ENCODE assay signal across 1 cellular context in the genomic region with DNA sequence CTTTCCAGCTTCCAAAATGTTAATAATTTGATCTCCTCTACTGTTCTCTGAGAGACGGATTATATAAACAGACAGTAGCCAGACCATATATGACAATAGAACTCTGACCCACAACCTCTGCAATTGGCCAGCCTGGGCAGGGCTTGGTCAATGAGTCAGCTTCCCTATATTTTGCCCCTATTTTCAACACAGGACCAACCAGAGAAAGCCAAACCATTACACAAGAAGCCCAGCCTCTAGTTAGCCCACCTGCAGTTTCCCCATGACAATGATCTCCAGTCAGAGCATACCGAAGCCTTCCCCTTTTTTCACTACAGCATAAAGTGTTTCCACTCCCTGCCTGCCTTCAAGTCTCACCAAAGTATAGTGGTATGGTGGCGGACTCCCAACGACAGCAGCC.
A peak's percentile ranks its signal among the peaks of the same experiment; 100 is the strongest.
TF ChIP-seq lines count a peak whose summit lies in the region.

No MANE protein-coding gene starts in this region.

TF ChIP-seq in H1, 55 proteins besides CTCF, POLR2A, EP300 and RAD21:
- no peak for TF ChIP-seq TAF7 (optimal IDR thresholded peaks at IDR 0.05; ENCODE audit: borderline replicate concordance, low read depth, low read length)
- 0 out of 2 replicates have a peak, but pooled peaks have one; percentile 1 for TF ChIP-seq TEAD4 (IDR thresholded peaks at IDR 0.05; ENCODE audit: low read depth, low read length)
- TF ChIP-seq TAF1 (IDR thresholded peaks at IDR 0.05; ENCODE audit: low read depth, low read length) = peak; percentile 45
- TF ChIP-seq POU5F1 (IDR thresholded peaks at IDR 0.05; ENCODE audit: low read depth, low read length) = peak; percentile 72; the same call in 1 of the 2 replicates
- peak; percentile 57 for TF ChIP-seq CEBPB (IDR thresholded peaks at IDR 0.05; ENCODE audit: low read depth, low read length)
TF ChIP-seq in H1: peak in this region for 4.
